ENCODE assay signal across 1 cellular context in the genomic region with DNA sequence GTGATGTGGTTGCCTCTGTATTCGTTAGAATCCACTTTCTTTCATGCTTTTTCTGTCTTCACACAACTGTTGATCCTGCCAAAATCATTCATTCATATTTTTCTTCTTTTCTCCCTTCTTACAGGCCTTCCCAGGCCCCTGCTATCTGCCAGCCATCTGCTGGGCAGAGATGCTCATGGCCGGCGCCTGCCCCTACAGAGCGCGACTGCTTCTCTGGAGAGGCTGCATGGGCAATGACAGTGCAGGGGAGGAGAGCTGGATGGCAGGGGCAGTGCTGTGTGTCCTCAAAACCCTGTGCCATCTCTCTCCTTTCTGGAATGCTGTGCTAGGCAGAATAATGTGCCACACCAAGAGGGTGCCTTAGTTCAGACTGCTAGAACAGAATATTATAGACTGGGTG.
TF ChIP-seq lines count a peak whose summit lies in the region.

No MANE protein-coding gene starts in this region.

TF ChIP-seq in IMR-90, 13 proteins besides CTCF, POLR2A, EP300 and RAD21 (continued from another document):
- TF ChIP-seq MAFK (IDR thresholded peaks at IDR 0.05; ENCODE audit: low read depth, low read length), result no peak
- TF ChIP-seq, protein P1, sequence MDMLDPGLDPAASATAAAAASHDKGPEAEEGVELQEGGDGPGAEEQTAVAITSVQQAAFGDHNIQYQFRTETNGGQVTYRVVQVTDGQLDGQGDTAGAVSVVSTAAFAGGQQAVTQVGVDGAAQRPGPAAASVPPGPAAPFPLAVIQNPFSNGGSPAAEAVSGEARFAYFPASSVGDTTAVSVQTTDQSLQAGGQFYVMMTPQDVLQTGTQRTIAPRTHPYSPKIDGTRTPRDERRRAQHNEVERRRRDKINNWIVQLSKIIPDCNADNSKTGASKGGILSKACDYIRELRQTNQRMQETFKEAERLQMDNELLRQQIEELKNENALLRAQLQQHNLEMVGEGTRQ (IDR thresholded peaks at IDR 0.05; ENCODE audit: low read depth, low read length), result no peak
- TF ChIP-seq RFX5 (IDR thresholded peaks at IDR 0.05; ENCODE audit: low read depth, low read length), result no peak
- TF ChIP-seq SMC3 (IDR thresholded peaks at IDR 0.05; ENCODE audit: low read depth, low read length), result no peak
- TF ChIP-seq MXI1 (IDR thresholded peaks at IDR 0.05; ENCODE audit: borderline replicate concordance, low read depth, low read length), result no peak
- TF ChIP-seq CHD1 (IDR thresholded peaks at IDR 0.05; ENCODE audit: low read depth, low read length), result no peak
- no peak for TF ChIP-seq BHLHE40 (IDR thresholded peaks at IDR 0.05; ENCODE audit: low read depth, low read length)
- TF ChIP-seq, protein P2, sequence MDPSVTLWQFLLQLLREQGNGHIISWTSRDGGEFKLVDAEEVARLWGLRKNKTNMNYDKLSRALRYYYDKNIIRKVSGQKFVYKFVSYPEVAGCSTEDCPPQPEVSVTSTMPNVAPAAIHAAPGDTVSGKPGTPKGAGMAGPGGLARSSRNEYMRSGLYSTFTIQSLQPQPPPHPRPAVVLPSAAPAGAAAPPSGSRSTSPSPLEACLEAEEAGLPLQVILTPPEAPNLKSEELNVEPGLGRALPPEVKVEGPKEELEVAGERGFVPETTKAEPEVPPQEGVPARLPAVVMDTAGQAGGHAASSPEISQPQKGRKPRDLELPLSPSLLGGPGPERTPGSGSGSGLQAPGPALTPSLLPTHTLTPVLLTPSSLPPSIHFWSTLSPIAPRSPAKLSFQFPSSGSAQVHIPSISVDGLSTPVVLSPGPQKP (IDR thresholded peaks at IDR 0.05; ENCODE audit: borderline replicate concordance, low read depth, low read length), result no peak
- TF ChIP-seq CEBPB (IDR thresholded peaks at IDR 0.05; ENCODE audit: low read depth, low read length), result no peak
- TF ChIP-seq NFE2L2 (IDR thresholded peaks at IDR 0.05; ENCODE audit: low read depth, low read length), result no peak
- TF ChIP-seq FOS (IDR thresholded peaks at IDR 0.05; ENCODE audit: low read depth, low read length), result no peak
- TF ChIP-seq MAZ (IDR thresholded peaks at IDR 0.05; ENCODE audit: borderline replicate concordance, low read depth, low read length), result no peak
